Comparison of ENCODE assay signal across 1 cellular context in genomic region chr2:61017556-61018318, GRCh38.
A peak's percentile ranks its signal among the peaks of the same experiment; 100 is the strongest.
TF ChIP-seq lines count a peak whose summit lies in the region.

TSS of gene PEX13 (plus strand) at chr2:61017720. CDS start at chr2:61017760, 40 bp downstream.
TSS of gene PUS10 (minus strand) at chr2:61018255. CDS start at chr2:61011890, 6,365 bp downstream.

TF ChIP-seq in HepG2, 621 proteins besides CTCF, POLR2A, EP300 and RAD21 (continued from another document and continues in another):
- TF ChIP-seq ZNF431 (CRISPR knock-in tag; IDR thresholded peaks at IDR 0.05; ENCODE audit: borderline replicate concordance, low read depth) (peak; percentile 85; the same call in 1 of the 2 replicates), NCOA2 (CRISPR knock-in tag; IDR thresholded peaks at IDR 0.05) (peak; percentile 93), EZH2 (conservative IDR thresholded peaks at IDR 0.05; ENCODE audit: low read depth, low read length) (no peak), CEBPG (CRISPR knock-in tag; IDR thresholded peaks at IDR 0.05) (peak; percentile 99), KLF12 (CRISPR knock-in tag; IDR thresholded peaks at IDR 0.05; ENCODE audit: borderline replicate concordance) (peak; percentile 90), ZNF629 (CRISPR knock-in tag; conservative IDR thresholded peaks at IDR 0.05) (peak; percentile 61; the same call in 1 of the 2 replicates), PATZ1 (CRISPR knock-in tag; IDR thresholded peaks at IDR 0.05) (0 out of 2 replicates have a peak, but pooled peaks have one; percentile 60), CHD2 (IDR thresholded peaks at IDR 0.05; ENCODE audit: low read depth, low read length) (peak; percentile 75), ZNF607 (CRISPR knock-in tag; IDR thresholded peaks at IDR 0.05; ENCODE audit: borderline replicate concordance) (peak; percentile 88; the same call in 1 of the 2 replicates), ZNF589 (CRISPR knock-in tag; conservative IDR thresholded peaks at IDR 0.05) (peak; percentile 49; the same call in 1 of the 2 replicates), ZNF20 (CRISPR knock-in tag; IDR thresholded peaks at IDR 0.05) (0 out of 2 replicates have a peak, but pooled peaks have one; percentile 26), BATF2 (CRISPR knock-in tag; IDR thresholded peaks at IDR 0.05) (0 out of 2 replicates have a peak, but pooled peaks have one; percentile 46), BCL3 (CRISPR knock-in tag; IDR thresholded peaks at IDR 0.05) (peak; percentile 43; the same call in 1 of the 2 replicates), ZBTB8A (CRISPR knock-in tag; IDR thresholded peaks at IDR 0.05; ENCODE audit: borderline replicate concordance, low read depth) (peak; percentile 56; the same call in 1 of the 2 replicates), NONO (IDR thresholded peaks at IDR 0.05) (no peak), NONO (CRISPR knock-in tag; conservative IDR thresholded peaks at IDR 0.05) (no peak; the same call in none of the 2 replicates), TERF1 (CRISPR knock-in tag; IDR thresholded peaks at IDR 0.05) (no peak), ZNF570 (CRISPR knock-in tag; IDR thresholded peaks at IDR 0.05; ENCODE audit: borderline replicate concordance) (peak; percentile 90), ZNF766 (CRISPR knock-in tag; IDR thresholded peaks at IDR 0.05; ENCODE audit: borderline replicate concordance) (peak; percentile 87; the same call in 1 of the 2 replicates), MLLT10 (CRISPR knock-in tag; IDR thresholded peaks at IDR 0.05) (0 out of 2 replicates have a peak, but pooled peaks have one; percentile 43), ZNF543 (CRISPR knock-in tag; IDR thresholded peaks at IDR 0.05) (no peak; the same call in none of the 2 replicates), ZFP1 (CRISPR knock-in tag; IDR thresholded peaks at IDR 0.05) (no peak), TCF7L2 (IDR thresholded peaks at IDR 0.05; ENCODE audit: low read depth, low read length) (0 out of 2 replicates have a peak, but pooled peaks have one; percentile 12), CENPX (CRISPR knock-in tag; IDR thresholded peaks at IDR 0.05) (no peak), IKZF1 (IDR thresholded peaks at IDR 0.05) (no peak), ZNF609 (CRISPR knock-in tag; IDR thresholded peaks at IDR 0.05; ENCODE audit: borderline replicate concordance) (peak; percentile 82), ZNF101 (CRISPR knock-in tag; IDR thresholded peaks at IDR 0.05; ENCODE audit: borderline replicate concordance, low read depth) (0 out of 2 replicates have a peak, but pooled peaks have one; percentile 38), ZNF773 (CRISPR knock-in tag; IDR thresholded peaks at IDR 0.05; ENCODE audit: borderline replicate concordance) (no peak), UBTF (CRISPR knock-in tag; IDR thresholded peaks at IDR 0.05) (peak; percentile 75), ZNF703 (CRISPR knock-in tag; IDR thresholded peaks at IDR 0.05; ENCODE audit: borderline replicate concordance) (no peak; the same call in 1 of the 2 replicates), ZFP37 (CRISPR knock-in tag; IDR thresholded peaks at IDR 0.05; ENCODE audit: borderline replicate concordance) (peak; percentile 92), ZNF354B (CRISPR knock-in tag; IDR thresholded peaks at IDR 0.05) (peak; percentile 6; the same call in 1 of the 2 replicates), MAZ (IDR thresholded peaks at IDR 0.05; ENCODE audit: borderline replicate concordance, low read depth, low read length) (no peak), MAZ (CRISPR knock-in tag; IDR thresholded peaks at IDR 0.05; ENCODE audit: low read depth) (peak; percentile 63), ZBTB3 (CRISPR knock-in tag; IDR thresholded peaks at IDR 0.05; ENCODE audit: borderline replicate concordance, low read depth) (peak; percentile 89; the same call in 1 of the 2 replicates), TBX3 (IDR thresholded peaks at IDR 0.05; ENCODE audit: borderline replicate concordance) (peak; percentile 98), ZNF280D (CRISPR knock-in tag; IDR thresholded peaks at IDR 0.05) (no peak; the same call in 1 of the 2 replicates), MIER2 (CRISPR knock-in tag; IDR thresholded peaks at IDR 0.05) (0 out of 2 replicates have a peak, but pooled peaks have one; percentile 70), SAP130 (CRISPR knock-in tag; IDR thresholded peaks at IDR 0.05; ENCODE audit: low read depth) (peak; percentile 95; the same call in 1 of the 2 replicates), ZNF768 (CRISPR knock-in tag; IDR thresholded peaks at IDR 0.05) (peak; percentile 85), IRF2 (CRISPR knock-in tag; IDR thresholded peaks at IDR 0.05) (peak; percentile 92), ZMYM4 (CRISPR knock-in tag; IDR thresholded peaks at IDR 0.05) (peak; percentile 87), POLR2AphosphoS2 (IDR thresholded peaks at IDR 0.05; ENCODE audit: low read depth, low read length) (peak; percentile 86), PBX2 (CRISPR knock-in tag; IDR thresholded peaks at IDR 0.05) (no peak), ZBTB44 (CRISPR knock-in tag; IDR thresholded peaks at IDR 0.05) (peak; percentile 77)
